ENCODE assay signal across 2 cellular contexts in genomic region chr1:27623327-27624212, GRCh38.
TF ChIP-seq lines count a peak whose summit lies in the region.

No MANE protein-coding gene starts in this region.

TF ChIP-seq in GM12891, 5 proteins besides CTCF, POLR2A, EP300 and RAD21:
- TF ChIP-seq PAX5 (IDR thresholded peaks at IDR 0.05; ENCODE audit: insufficient read depth, low read length, severe bottlenecking) (no peak), TAF1 (IDR thresholded peaks at IDR 0.05; ENCODE audit: low read depth, low read length) (no peak)

TF ChIP-seq in H1, 55 proteins besides CTCF, POLR2A, EP300 and RAD21:
- TF ChIP-seq KDM4A (IDR thresholded peaks at IDR 0.05; ENCODE audit: low read depth, low read length, severe bottlenecking) (no peak), YY1 (IDR thresholded peaks at IDR 0.05; ENCODE audit: low read depth, low read length) (no peak), HDAC6 (IDR thresholded peaks at IDR 0.05; ENCODE audit: low read depth, low read length) (no peak), BCL11A (IDR thresholded peaks at IDR 0.05; ENCODE audit: low read depth in 2 of 2, low read length in 2 of 2) (no peak), ASH2L (IDR thresholded peaks at IDR 0.05; ENCODE audit: low read length) (no peak)
